Comparison of ENCODE assay signal across 17 cellular contexts in genomic region chr5:133066045-133066444, GRCh38.
"Had no signal": no experiment of that assay in that cellular context is flagged by ENCODE, and none has a peak within 500 bp of the region (broad histone marks: within the 10 kb centered on the region; RNA-seq: fewer than 3 reads in every experiment).

No MANE protein-coding gene starts in this region.

- H3K4me3 Mint-ChIP-seq: activated naive CD8-positive, alpha-beta T cell; naive thymus-derived CD4-positive, alpha-beta T cell had no signal

- H3K27me3 ChIP-seq: brain microvascular endothelial cell, heart left ventricle, right atrium auricular region had no signal

- FAIRE-seq: endothelial cell of umbilical vein, frontal cortex had no signal

- H3K9me3 ChIP-seq: heart left ventricle, mucosa of descending colon, right atrium auricular region had no signal

- H3K4me3 ChIP-seq: heart left ventricle, mucosa of descending colon, right atrium auricular region, skin epidermis had no signal

- H3K27me3 Mint-ChIP-seq: activated naive CD8-positive, alpha-beta T cell; naive thymus-derived CD4-positive, alpha-beta T cell had no signal

- H3K27ac ChIP-seq: brain microvascular endothelial cell, heart left ventricle, right atrium auricular region had no signal

- H3K27ac Mint-ChIP-seq: activated naive CD8-positive, alpha-beta T cell had no signal

- DNase-seq: activated gamma-delta T cell treated with Interleukin-2 at 50 U/mL for 16 hours; activated T-cell treated with anti-CD3 and anti-CD28 coated beads, Interleukin-2, amount 50 U/mL, for 1 hour; brain microvascular endothelial cell; cortex of kidney; effector CD8-positive, alpha-beta T cell; heart left ventricle; mucosa of descending colon; naive thymus-derived CD4-positive, alpha-beta T cell; posterior cingulate gyrus; stimulated activated CD4-positive, alpha-beta T cell treated with anti-CD3 and anti-CD28 coated beads, Interleukin-4, amount 100 ng/mL, for 24 hours; stimulated activated naive CD4-positive, alpha-beta T cell treated with Interleukin-2 at 50 U/mL for 16 hours; SW 1271 had no signal

- H3K9me3 Mint-ChIP-seq: naive thymus-derived CD4-positive, alpha-beta T cell had no signal

- ATAC-seq: heart left ventricle; naive thymus-derived CD4-positive, alpha-beta T cell had no signal

- H3K4me1 ChIP-seq: right atrium auricular region had no signal
